Comparison of ENCODE assay signal across 1 cellular context in the genomic region with DNA sequence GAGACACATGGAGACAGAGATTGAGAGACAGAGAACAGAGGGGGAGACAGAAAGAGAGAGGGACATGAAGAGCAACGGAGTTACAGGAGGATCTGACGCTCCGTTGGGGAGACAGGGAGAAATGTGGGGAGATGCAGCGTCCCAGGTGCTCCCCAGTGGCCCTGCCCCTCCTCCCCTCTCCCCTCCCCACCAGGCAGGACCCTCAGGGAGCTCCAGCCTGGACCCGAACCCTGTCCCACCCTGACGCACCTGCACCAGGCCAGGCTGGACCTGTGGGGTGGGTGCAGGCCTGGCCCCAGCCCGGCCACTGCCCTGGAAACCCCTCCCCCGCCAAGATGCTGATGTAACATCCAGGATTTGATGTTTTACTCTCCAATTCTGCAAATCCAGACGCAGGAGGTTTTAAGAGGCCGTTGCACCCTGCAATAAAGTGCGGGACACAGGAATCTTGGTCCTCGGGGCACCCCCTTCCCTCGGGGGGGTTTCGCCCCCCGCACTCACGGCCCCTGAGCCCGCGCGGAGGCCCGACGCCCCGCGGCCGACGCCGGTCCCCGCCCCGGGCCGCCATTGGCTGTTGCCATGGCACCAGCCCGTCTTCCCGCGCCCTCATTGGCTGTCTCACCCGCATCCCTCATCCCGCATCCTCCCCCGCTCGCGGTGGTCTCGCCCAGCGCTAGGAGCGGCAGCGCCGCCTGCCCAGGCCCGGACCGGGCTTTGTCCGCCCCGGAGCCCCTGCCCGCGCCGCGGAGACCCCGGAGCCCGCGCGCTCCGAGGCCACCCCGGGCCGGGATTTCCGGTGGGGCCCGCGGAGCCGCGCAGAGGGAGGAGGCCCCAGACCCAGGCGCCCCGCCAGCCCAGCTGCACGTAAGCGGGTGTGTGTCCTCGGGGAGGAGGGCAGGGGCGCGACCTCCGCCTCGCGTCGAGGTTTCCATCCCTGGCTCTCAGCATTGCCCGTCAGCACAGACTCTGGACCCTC.
TF ChIP-seq lines count a peak whose summit lies in the region.

APC2 (plus strand) TSS at position 655 of the 976 bp plus-strand sequence. CDS start 2,881 bp downstream, outside the sequence.

TF ChIP-seq in WTC11, 78 proteins besides CTCF, POLR2A, EP300 and RAD21 (continued from another document):
- TF ChIP-seq, protein P1, sequence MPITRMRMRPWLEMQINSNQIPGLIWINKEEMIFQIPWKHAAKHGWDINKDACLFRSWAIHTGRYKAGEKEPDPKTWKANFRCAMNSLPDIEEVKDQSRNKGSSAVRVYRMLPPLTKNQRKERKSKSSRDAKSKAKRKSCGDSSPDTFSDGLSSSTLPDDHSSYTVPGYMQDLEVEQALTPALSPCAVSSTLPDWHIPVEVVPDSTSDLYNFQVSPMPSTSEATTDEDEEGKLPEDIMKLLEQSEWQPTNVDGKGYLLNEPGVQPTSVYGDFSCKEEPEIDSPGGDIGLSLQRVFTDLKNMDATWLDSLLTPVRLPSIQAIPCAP (CRISPR knock-in tag; IDR thresholded peaks at IDR 0.05) = no peak
- TF ChIP-seq GABPB1 (CRISPR knock-in tag; IDR thresholded peaks at IDR 0.05) (no peak), ZNF232 (CRISPR knock-in tag; IDR thresholded peaks at IDR 0.05) (no peak), TCF7 (CRISPR knock-in tag; IDR thresholded peaks at IDR 0.05; ENCODE audit: low read depth) (no peak), SMAD4 (CRISPR knock-in tag; IDR thresholded peaks at IDR 0.05) (no peak), GTF2I (CRISPR knock-in tag; conservative IDR thresholded peaks at IDR 0.05) (no peak), PREB (CRISPR knock-in tag; IDR thresholded peaks at IDR 0.05; ENCODE audit: borderline replicate concordance) (no peak), NR3C1 (CRISPR knock-in tag; conservative IDR thresholded peaks at IDR 0.05; ENCODE audit: low read depth) (no peak), ZNF219 (CRISPR knock-in tag; IDR thresholded peaks at IDR 0.05; ENCODE audit: borderline replicate concordance) (no peak)
- TF ChIP-seq, protein P2, sequence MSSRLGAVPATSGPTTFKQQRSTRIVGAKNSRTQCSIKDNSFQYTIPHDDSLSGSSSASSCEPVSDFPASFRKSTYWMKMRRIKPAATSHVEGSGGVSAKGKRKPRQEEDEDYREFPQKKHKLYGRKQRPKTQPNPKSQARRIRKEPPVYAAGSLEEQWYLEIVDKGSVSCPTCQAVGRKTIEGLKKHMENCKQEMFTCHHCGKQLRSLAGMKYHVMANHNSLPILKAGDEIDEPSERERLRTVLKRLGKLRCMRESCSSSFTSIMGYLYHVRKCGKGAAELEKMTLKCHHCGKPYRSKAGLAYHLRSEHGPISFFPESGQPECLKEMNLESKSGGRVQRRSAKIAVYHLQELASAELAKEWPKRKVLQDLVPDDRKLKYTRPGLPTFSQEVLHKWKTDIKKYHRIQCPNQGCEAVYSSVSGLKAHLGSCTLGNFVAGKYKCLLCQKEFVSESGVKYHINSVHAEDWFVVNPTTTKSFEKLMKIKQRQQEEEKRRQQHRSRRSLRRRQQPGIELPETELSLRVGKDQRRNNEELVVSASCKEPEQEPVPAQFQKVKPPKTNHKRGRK (CRISPR knock-in tag; IDR thresholded peaks at IDR 0.05; ENCODE audit: borderline replicate concordance) = no peak
